Comparison of ENCODE assay signal across 1 cellular context in genomic region chr17:50405353-50405752, GRCh38. TPM values are rescaled to one million over a fixed set of nuclear protein-coding genes. Genes with fewer than 3 reads are reported as not detected.
"Had no signal": no experiment of that assay in that cellular context is flagged by ENCODE, and none has a peak within 500 bp of the region (broad histone marks: within the 10 kb centered on the region; RNA-seq: fewer than 3 reads in every experiment).

No MANE protein-coding gene starts in this region.

RNA-seq across cellular contexts. Expression of gene EME1, which starts 32.3 kb away (rescaled TPM):
- polyA plus RNA-seq: IgD-negative memory B cell had no signal
